ENCODE assay signal across 1 cellular context in genomic region chr6:144156991-144157390, GRCh38.
TF ChIP-seq lines count a peak whose summit lies in the region.

No MANE protein-coding gene starts in this region.

TF ChIP-seq in H1, 55 proteins besides CTCF, POLR2A, EP300 and RAD21:
- TF ChIP-seq SAP30 (IDR thresholded peaks at IDR 0.05; ENCODE audit: insufficient read depth, insufficient replicate concordance, low read length) (no peak), BRCA1 (IDR thresholded peaks at IDR 0.05; ENCODE audit: low read depth, low read length) (no peak), NANOG (IDR thresholded peaks at IDR 0.05; ENCODE audit: insufficient read depth, low read depth, low read length, poor library complexity, severe bottlenecking) (no peak), FOSL1 (IDR thresholded peaks at IDR 0.05; ENCODE audit: insufficient read depth, low read depth, low read length) (no peak), CBX8 (IDR thresholded peaks at IDR 0.05; ENCODE audit: borderline replicate concordance, low read depth, low read length) (no peak), POU5F1 (IDR thresholded peaks at IDR 0.05; ENCODE audit: low read depth, low read length) (no peak), HDAC6 (IDR thresholded peaks at IDR 0.05; ENCODE audit: low read depth, low read length) (no peak), PHF8 (conservative IDR thresholded peaks at IDR 0.05; ENCODE audit: low read depth, low read length) (no peak)
- TF ChIP-seq, protein P1, sequence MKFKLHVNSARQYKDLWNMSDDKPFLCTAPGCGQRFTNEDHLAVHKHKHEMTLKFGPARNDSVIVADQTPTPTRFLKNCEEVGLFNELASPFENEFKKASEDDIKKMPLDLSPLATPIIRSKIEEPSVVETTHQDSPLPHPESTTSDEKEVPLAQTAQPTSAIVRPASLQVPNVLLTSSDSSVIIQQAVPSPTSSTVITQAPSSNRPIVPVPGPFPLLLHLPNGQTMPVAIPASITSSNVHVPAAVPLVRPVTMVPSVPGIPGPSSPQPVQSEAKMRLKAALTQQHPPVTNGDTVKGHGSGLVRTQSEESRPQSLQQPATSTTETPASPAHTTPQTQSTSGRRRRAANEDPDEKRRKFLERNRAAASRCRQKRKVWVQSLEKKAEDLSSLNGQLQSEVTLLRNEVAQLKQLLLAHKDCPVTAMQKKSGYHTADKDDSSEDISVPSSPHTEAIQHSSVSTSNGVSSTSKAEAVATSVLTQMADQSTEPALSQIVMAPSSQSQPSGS (IDR thresholded peaks at IDR 0.05; ENCODE audit: low read length), result no peak
